ENCODE assay signal across 1 cellular context in the genomic region with DNA sequence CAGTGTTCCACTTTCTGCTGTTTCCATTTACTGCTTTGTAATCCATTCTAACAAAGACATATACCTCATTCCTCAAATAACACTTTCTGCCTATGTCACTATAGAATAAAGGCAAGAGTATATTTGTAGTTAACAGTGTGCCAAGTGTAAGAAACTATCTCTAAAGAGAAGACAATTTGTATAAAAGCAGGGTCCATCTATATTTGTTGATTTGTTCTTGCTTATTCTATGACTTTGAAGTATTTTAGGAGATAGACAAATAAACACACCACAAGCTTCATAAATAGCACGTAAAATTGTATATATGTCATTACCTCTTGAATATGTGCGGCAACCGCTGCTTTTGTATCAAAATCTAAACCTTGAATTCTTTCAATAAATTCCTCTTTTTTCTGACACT.
TF ChIP-seq lines count a peak whose summit lies in the region.

No MANE protein-coding gene starts in this region.

TF ChIP-seq in A549, 52 proteins besides CTCF, POLR2A, EP300 and RAD21 (continued from another document):
- TF ChIP-seq REST (IDR thresholded peaks at IDR 0.05) (no peak), EHF (CRISPR knock-in tag; IDR thresholded peaks at IDR 0.05) (no peak), PHF8 (IDR thresholded peaks at IDR 0.05; ENCODE audit: borderline replicate concordance, low read depth) (no peak), CHD4 (IDR thresholded peaks at IDR 0.05; ENCODE audit: borderline replicate concordance) (no peak), HOXB5 (CRISPR knock-in tag; IDR thresholded peaks at IDR 0.05) (no peak), KDM1A (IDR thresholded peaks at IDR 0.05; ENCODE audit: low read depth) (no peak), PBX3 (IDR thresholded peaks at IDR 0.05) (no peak), BHLHE40 (IDR thresholded peaks at IDR 0.05; ENCODE audit: low read depth, low read length) (no peak), JUN (IDR thresholded peaks at IDR 0.05) (no peak), ZNF302 (CRISPR knock-in tag; IDR thresholded peaks at IDR 0.05) (no peak)
- TF ChIP-seq, protein P1, sequence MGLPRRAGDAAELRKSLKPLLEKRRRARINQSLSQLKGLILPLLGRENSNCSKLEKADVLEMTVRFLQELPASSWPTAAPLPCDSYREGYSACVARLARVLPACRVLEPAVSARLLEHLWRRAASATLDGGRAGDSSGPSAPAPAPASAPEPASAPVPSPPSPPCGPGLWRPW (IDR thresholded peaks at IDR 0.05), result no peak
